Comparison of ENCODE assay signal across 15 cellular contexts in the genomic region with DNA sequence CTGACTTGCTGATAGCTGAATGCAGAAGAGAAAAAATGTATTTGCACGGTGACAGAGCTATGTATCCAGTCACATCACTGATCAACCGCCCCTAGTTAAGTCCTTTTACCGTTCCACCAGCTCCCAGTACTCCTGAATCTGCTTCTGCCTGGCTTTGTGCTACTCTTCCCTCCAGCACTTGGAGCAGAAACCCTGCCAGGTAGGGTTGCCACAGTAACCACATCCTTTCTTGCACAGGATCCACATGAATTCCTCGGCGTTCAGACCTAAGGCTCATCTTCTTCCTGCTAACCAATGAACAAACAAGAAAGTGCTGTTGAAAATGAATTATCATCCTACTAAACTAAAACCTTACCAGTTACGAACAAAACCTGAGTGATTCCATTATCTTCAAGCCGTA.
"Had no signal": no experiment of that assay in that cellular context is flagged by ENCODE, and none has a peak within 500 bp of the region (broad histone marks: within the 10 kb centered on the region; RNA-seq: fewer than 3 reads in every experiment).

No MANE protein-coding gene starts in this region.

- H3K27ac Mint-ChIP-seq: activated T-helper 1 cell treated with anti-CD3 and anti-CD28 coated beads, Interleukin-12 subunit alpha, Interleukin-12 subunit beta, Interleukin-2, Interleukin-4 antibody, amounts not matched to agents 30 ng/mL and 10 ng/mL and 1 ng/mL, durations not matched to agents 14 hours and 24 hours and 36 hours had no signal

- H3K27ac ChIP-seq: ascending aorta, gastrocnemius medialis, heart right ventricle, right atrium auricular region, tibial artery, vagina had no signal

- DNase-seq: activated CD4-positive, alpha-beta T cell treated with anti-CD3 and anti-CD28 coated beads, Interleukin-2, amount 50 U/mL, for 1 hour; activated CD8-positive, alpha-beta memory T cell treated with anti-CD3 and anti-CD28 coated beads for 24 hours; erythroblast; gastrocnemius medialis; heart right ventricle; left cardiac atrium; stimulated activated CD4-positive, alpha-beta T cell treated with anti-CD3 and anti-CD28 coated beads, Interleukin-2, amount 100 ng/mL, for 48 hours; stimulated activated naive CD4-positive, alpha-beta T cell; tibial artery had no signal

- H3K4me3 Mint-ChIP-seq: activated T-helper 1 cell treated with anti-CD3 and anti-CD28 coated beads, Interleukin-12 subunit alpha, Interleukin-12 subunit beta, Interleukin-2, Interleukin-4 antibody, amounts not matched to agents 30 ng/mL and 10 ng/mL and 1 ng/mL, durations not matched to agents 14 hours and 24 hours and 36 hours had no signal

- H3K27me3 ChIP-seq: ascending aorta, dorsolateral prefrontal cortex, gastrocnemius medialis, heart right ventricle, right atrium auricular region, tibial artery, vagina had no signal

- H3K4me1 ChIP-seq: ascending aorta, gastrocnemius medialis, right atrium auricular region had no signal

- H3K4me3 ChIP-seq: ascending aorta, dorsolateral prefrontal cortex, gastrocnemius medialis, heart right ventricle, lung, right atrium auricular region, tibial artery, vagina had no signal

- H3K9me3 Mint-ChIP-seq: activated T-helper 1 cell treated with anti-CD3 and anti-CD28 coated beads, Interleukin-12 subunit alpha, Interleukin-12 subunit beta, Interleukin-2, Interleukin-4 antibody, amounts not matched to agents 30 ng/mL and 10 ng/mL and 1 ng/mL, durations not matched to agents 14 hours and 24 hours and 36 hours had no signal

- ATAC-seq: gastrocnemius medialis, heart right ventricle, left cardiac atrium had no signal

- H3K9me3 ChIP-seq: ascending aorta, gastrocnemius medialis, heart right ventricle, right atrium auricular region, tibial artery, vagina had no signal
